Comparison of ENCODE assay signal across 28 cellular contexts in genomic region chr12:29929295-29929694, GRCh38.
"Had no signal": no experiment of that assay in that cellular context is flagged by ENCODE, and none has a peak within 500 bp of the region (broad histone marks: within the 10 kb centered on the region; RNA-seq: fewer than 3 reads in every experiment).

No MANE protein-coding gene starts in this region.

- H3K4me3 ChIP-seq: neural progenitor cell, ovary, psoas muscle, right lobe of liver, sigmoid colon, stomach, thoracic aorta, thyroid gland, tibial nerve, upper lobe of left lung had no signal

- H3K4me1 ChIP-seq: neural progenitor cell, parathyroid adenoma, psoas muscle, right lobe of liver, sigmoid colon, stomach, thyroid gland, tibial nerve, upper lobe of left lung had no signal

- H3K36me3 Mint-ChIP-seq: natural killer cell; neural progenitor cell; stimulated activated effector memory CD8-positive, alpha-beta T cell treated with anti-CD3 and anti-CD28 coated beads, Interleukin-12 subunit alpha, Interleukin-12 subunit beta, amount 100 ng/mL, for 72 hours; stimulated activated naive B cell treated with anti-CD40 and anti-IgM and Interleukin-4, amounts not matched to agents 10 μg/mL and 1 μg/mL and 100 μg/mL, for 72 hours had no signal

- H3K79me2 ChIP-seq: parathyroid adenoma had no signal

- H3K36me3 ChIP-seq: neural progenitor cell, ovary, right lobe of liver, sigmoid colon, stomach, thoracic aorta, thyroid gland, tibial nerve, upper lobe of left lung had no signal

- H3K27me3 Mint-ChIP-seq: progenitor cell of endocrine pancreas; stimulated activated naive B cell treated with anti-CD40 and anti-IgM and Interleukin-4, amounts not matched to agents 10 μg/mL and 1 μg/mL and 100 μg/mL, for 72 hours; stimulated activated naive CD8-positive, alpha-beta T cell treated with anti-CD3 and anti-CD28 coated beads, Interleukin-15, Interleukin-2, amounts not matched to agents 100 ng/mL and 50 ng/mL, for 24 hours had no signal

- FAIRE-seq: small intestine, urothelium cell line had no signal

- H3K4me1 Mint-ChIP-seq: natural killer cell; nephron; neural progenitor cell; stimulated activated effector memory CD8-positive, alpha-beta T cell treated with anti-CD3 and anti-CD28 coated beads, Interleukin-12 subunit alpha, Interleukin-12 subunit beta, amount 100 ng/mL, for 72 hours; stimulated activated naive B cell treated with anti-CD40 and anti-IgM and Interleukin-4, amounts not matched to agents 10 μg/mL and 1 μg/mL and 100 μg/mL, for 72 hours had no signal

- H3K9me3 Mint-ChIP-seq: nephron; neural progenitor cell; stimulated activated naive CD8-positive, alpha-beta T cell treated with anti-CD3 and anti-CD28 coated beads, Interleukin-15, Interleukin-2, amounts not matched to agents 100 ng/mL and 50 ng/mL, for 24 hours had no signal

- H3K9me3 ChIP-seq: ovary, psoas muscle, right lobe of liver, sigmoid colon, stomach, thoracic aorta, thyroid gland, tibial nerve, upper lobe of left lung had no signal

- H3K27ac ChIP-seq: neural progenitor cell, ovary, parathyroid adenoma, psoas muscle, right lobe of liver, sigmoid colon, stomach, thoracic aorta, thyroid gland, tibial nerve, upper lobe of left lung had no signal

- H3K27me3 ChIP-seq: neural progenitor cell, ovary, right lobe of liver, sigmoid colon, stomach, thyroid gland, tibial nerve, upper lobe of left lung had no signal

- H3K4me2 ChIP-seq: neural progenitor cell had no signal

- H3K9ac ChIP-seq: neural progenitor cell, parathyroid adenoma had no signal

- ATAC-seq: natural killer cell; psoas muscle; right cardiac atrium; right lobe of liver; stimulated activated effector memory CD8-positive, alpha-beta T cell treated with anti-CD3 and anti-CD28 coated beads, Interleukin-12 subunit alpha, Interleukin-12 subunit beta, amount 100 ng/mL, for 72 hours; stimulated activated naive B cell treated with anti-CD40 and anti-IgM and Interleukin-4, amounts not matched to agents 10 μg/mL and 1 μg/mL and 100 μg/mL, for 72 hours had no signal

- DNase-seq: natural killer cell; occipital lobe; ovary; posterior cingulate gyrus; psoas muscle; right cardiac atrium; right lobe of liver; sigmoid colon; small intestine; stimulated activated CD4-positive, alpha-beta T cell treated with anti-CD3 and anti-CD28 coated beads, Interleukin-15, amount 100 ng/mL, for 24 hours; stimulated activated CD4-positive, alpha-beta T cell treated with anti-CD3 and anti-CD28 coated beads, Interleukin-2, amount 100 ng/mL, for 24 hours; stimulated activated CD4-positive, alpha-beta T cell treated with anti-CD3 and anti-CD28 coated beads, Interleukin-2, amount 100 ng/mL, for 48 hours; stimulated activated CD4-positive, alpha-beta T cell treated with anti-CD3 and anti-CD28 coated beads, Interleukin-4, amount 100 ng/mL, for 24 hours; stimulated activated naive B cell treated with anti-CD40 and anti-IgM and Interleukin-4, amounts not matched to agents 10 μg/mL and 1 μg/mL and 100 μg/mL, for 72 hours; stimulated activated naive CD4-positive, alpha-beta T cell treated with Interleukin-2 at 50 U/mL for 16 hours; stomach; thyroid gland; trophoblast cell; upper lobe of left lung had no signal

- H3K27ac Mint-ChIP-seq: natural killer cell; nephron; neural progenitor cell; progenitor cell of endocrine pancreas; stimulated activated effector memory CD8-positive, alpha-beta T cell treated with anti-CD3 and anti-CD28 coated beads, Interleukin-12 subunit alpha, Interleukin-12 subunit beta, amount 100 ng/mL, for 72 hours; stimulated activated naive B cell treated with anti-CD40 and anti-IgM and Interleukin-4, amounts not matched to agents 10 μg/mL and 1 μg/mL and 100 μg/mL, for 72 hours; stimulated activated naive CD8-positive, alpha-beta T cell treated with anti-CD3 and anti-CD28 coated beads, Interleukin-15, Interleukin-2, amounts not matched to agents 100 ng/mL and 50 ng/mL, for 24 hours had no signal

- H2AFZ ChIP-seq: neural progenitor cell, parathyroid adenoma had no signal

- H3K4me3 Mint-ChIP-seq: natural killer cell; nephron; neural progenitor cell; stimulated activated effector memory CD8-positive, alpha-beta T cell treated with anti-CD3 and anti-CD28 coated beads, Interleukin-12 subunit alpha, Interleukin-12 subunit beta, amount 100 ng/mL, for 72 hours; stimulated activated naive B cell treated with anti-CD40 and anti-IgM and Interleukin-4, amounts not matched to agents 10 μg/mL and 1 μg/mL and 100 μg/mL, for 72 hours; stimulated activated naive CD8-positive, alpha-beta T cell treated with anti-CD3 and anti-CD28 coated beads, Interleukin-15, Interleukin-2, amounts not matched to agents 100 ng/mL and 50 ng/mL, for 24 hours had no signal
